Comparison of ENCODE assay signal across 1 cellular context in genomic region chr3:149792485-149793270, GRCh38.
TF ChIP-seq lines count a peak whose summit lies in the region.

A gene with protein sequence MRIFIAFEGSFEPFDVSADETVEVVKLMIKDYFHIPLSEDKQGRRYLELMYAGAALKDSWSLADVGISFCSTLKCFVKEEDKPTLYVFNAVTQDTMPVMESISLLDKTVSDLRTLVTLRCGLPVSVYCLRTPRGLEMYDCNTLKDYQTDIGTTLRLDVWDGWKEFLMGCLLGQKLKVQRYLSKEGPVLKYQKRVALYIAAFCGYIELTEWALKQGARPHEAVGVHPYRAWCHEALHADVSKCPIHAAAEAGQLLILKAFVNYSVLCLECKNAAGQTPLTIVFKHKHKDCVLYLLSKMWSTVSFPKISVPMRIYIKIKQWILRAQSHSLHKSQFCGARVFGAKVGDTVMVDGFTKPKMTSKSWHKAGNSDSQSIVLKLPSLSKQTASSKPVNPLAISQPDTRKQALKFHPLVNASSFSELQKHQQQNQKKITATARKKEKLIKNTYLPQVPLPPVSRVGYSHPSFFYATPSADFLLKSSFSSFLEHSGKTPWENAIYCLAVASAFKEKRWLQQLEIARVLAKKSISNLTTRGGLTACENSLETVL (minus strand): TSS chr3:149792554. CDS start chr3:149792366, 188 bp downstream.

TF ChIP-seq in K562, 482 proteins besides CTCF, POLR2A, EP300 and RAD21 (continued from another document):
- TF ChIP-seq, protein P1, sequence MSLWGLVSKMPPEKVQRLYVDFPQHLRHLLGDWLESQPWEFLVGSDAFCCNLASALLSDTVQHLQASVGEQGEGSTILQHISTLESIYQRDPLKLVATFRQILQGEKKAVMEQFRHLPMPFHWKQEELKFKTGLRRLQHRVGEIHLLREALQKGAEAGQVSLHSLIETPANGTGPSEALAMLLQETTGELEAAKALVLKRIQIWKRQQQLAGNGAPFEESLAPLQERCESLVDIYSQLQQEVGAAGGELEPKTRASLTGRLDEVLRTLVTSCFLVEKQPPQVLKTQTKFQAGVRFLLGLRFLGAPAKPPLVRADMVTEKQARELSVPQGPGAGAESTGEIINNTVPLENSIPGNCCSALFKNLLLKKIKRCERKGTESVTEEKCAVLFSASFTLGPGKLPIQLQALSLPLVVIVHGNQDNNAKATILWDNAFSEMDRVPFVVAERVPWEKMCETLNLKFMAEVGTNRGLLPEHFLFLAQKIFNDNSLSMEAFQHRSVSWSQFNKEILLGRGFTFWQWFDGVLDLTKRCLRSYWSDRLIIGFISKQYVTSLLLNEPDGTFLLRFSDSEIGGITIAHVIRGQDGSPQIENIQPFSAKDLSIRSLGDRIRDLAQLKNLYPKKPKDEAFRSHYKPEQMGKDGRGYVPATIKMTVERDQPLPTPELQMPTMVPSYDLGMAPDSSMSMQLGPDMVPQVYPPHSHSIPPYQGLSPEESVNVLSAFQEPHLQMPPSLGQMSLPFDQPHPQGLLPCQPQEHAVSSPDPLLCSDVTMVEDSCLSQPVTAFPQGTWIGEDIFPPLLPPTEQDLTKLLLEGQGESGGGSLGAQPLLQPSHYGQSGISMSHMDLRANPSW (CRISPR knock-in tag; IDR thresholded peaks at IDR 0.05): no peak
- TF ChIP-seq EGR1 (conservative IDR thresholded peaks at IDR 0.05) (no peak), SNIP1 (IDR thresholded peaks at IDR 0.05; ENCODE audit: low read depth) (no peak), PATZ1 (CRISPR knock-in tag; IDR thresholded peaks at IDR 0.05; ENCODE audit: borderline replicate concordance) (no peak), RBFOX2 (IDR thresholded peaks at IDR 0.05; ENCODE audit: low read depth, low read length) (no peak), ZBTB1 (CRISPR knock-in tag; IDR thresholded peaks at IDR 0.05; ENCODE audit: borderline replicate concordance, low read depth) (no peak), MEF2A (IDR thresholded peaks at IDR 0.05; ENCODE audit: control insufficient read depth, low read depth, low read length) (no peak), TCF7L2 (IDR thresholded peaks at IDR 0.05; ENCODE audit: low read depth, low read length) (no peak), SMAD1 (IDR thresholded peaks at IDR 0.05; ENCODE audit: low read depth, low read length, partially characterized antibody) (no peak)
